Comparison of ENCODE assay signal across 16 cellular contexts in the genomic region with DNA sequence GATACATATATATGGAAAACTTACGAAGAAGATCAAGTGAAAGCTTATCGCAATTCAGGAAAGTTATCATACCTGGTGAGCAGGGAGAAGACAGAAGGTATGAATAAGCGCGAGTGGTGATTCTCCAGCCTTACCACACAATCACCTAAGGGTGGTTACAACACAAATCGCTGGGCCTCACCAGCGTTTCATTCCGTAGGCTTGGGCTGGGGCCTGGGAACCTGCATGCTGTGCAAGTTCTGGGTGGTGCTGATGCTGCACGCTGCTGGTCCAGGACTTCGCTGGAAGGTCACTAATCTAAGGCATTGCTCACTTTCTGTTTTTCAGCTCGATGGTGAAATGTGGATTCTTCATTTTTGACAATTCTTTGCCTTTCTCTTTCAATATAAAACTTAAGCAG.
A peak's percentile ranks its signal among the peaks of the same experiment; 100 is the strongest.
DNase-seq lines count a peak whose midpoint lies in the region; ATAC-seq and TF ChIP-seq lines count a peak whose summit lies in the region.
"Had no signal": no experiment of that assay in that cellular context is flagged by ENCODE, and none has a peak within 500 bp of the region (broad histone marks: within the 10 kb centered on the region; RNA-seq: fewer than 3 reads in every experiment).

No MANE protein-coding gene starts in this region.

- H3K4me1 Mint-ChIP-seq in brain (peaks cover 32% of the 10 kb centered on the region), nephron progenitor cell (peaks cover 11% of the 10 kb centered on the region), progenitor cell of endocrine pancreas (ENCODE audit: low read depth) (no peaks in the 10 kb centered on the region), immature natural killer cell (no peaks in the 10 kb centered on the region)

- H3K9me3 Mint-ChIP-seq in brain = peaks cover 0 to 4% (median 0%) of the 10 kb centered on the region in 5 experiments
- H3K9me3 Mint-ChIP-seq in nephron progenitor cell = peaks cover under 1% of the 10 kb centered on the region
- no peaks in the 10 kb centered on the region for H3K9me3 Mint-ChIP-seq in progenitor cell of endocrine pancreas (ENCODE audit: low read depth)
- no peaks in the 10 kb centered on the region for H3K9me3 Mint-ChIP-seq in immature natural killer cell
- H3K9me3 Mint-ChIP-seq: CD4-positive, alpha-beta T cell; HFFc6 had no signal

- no peak for ATAC-seq in GM21423 (IDR thresholded peaks at IDR 0.05; ENCODE audit: unreplicated experiment)

- H3K4me3 Mint-ChIP-seq in brain (no peak overlapping the region), nephron progenitor cell (no peak overlapping the region), progenitor cell of endocrine pancreas (ENCODE audit: low read depth) (no peak overlapping the region), immature natural killer cell (no peak overlapping the region)
- H3K4me3 Mint-ChIP-seq: B cell; CD4-positive, alpha-beta T cell; HFFc6 had no signal

- H3K27ac Mint-ChIP-seq in brain (peak overlapping the region in 3 of 5 experiments; percentile 3 to 67 (median 23)), nephron progenitor cell (peak overlapping the region; percentile 41), progenitor cell of endocrine pancreas (peak overlapping the region; percentile 6), immature natural killer cell (no peak overlapping the region)
- H3K27ac Mint-ChIP-seq: B cell; CD4-positive, alpha-beta T cell; HFFc6 had no signal

- no peak for DNase-seq in nephron progenitor cell
- no peak for DNase-seq in progenitor cell of endocrine pancreas (ENCODE audit: low spot score, unreplicated experiment)
- no peak for DNase-seq in ureter (ENCODE audit: low spot score)
- DNase-seq in immature natural killer cell = no peak
- DNase-seq: ACHN; Calu3; CD4-positive, alpha-beta T cell; DMS 273 treated with DMSO at 0.1 percent for 48 hours; GOT3; HFFc6; IMR-90 had no signal

- POLR2A ChIA-PET in HEK293 (lab: Yijun Ruan, JAX) = no interaction called here

- H3K27me3 Mint-ChIP-seq in brain = no peaks in the 10 kb centered on the region
- no peaks in the 10 kb centered on the region for H3K27me3 Mint-ChIP-seq in nephron progenitor cell (ENCODE audit: low read depth, poor library complexity)
- H3K27me3 Mint-ChIP-seq in progenitor cell of endocrine pancreas = no peaks in the 10 kb centered on the region
- peaks cover 0 to 4% (median 2%) of the 10 kb centered on the region in 3 donors for H3K27me3 Mint-ChIP-seq in immature natural killer cell (ENCODE audit: low read depth in 3 of 3)
- H3K27me3 Mint-ChIP-seq: B cell; CD4-positive, alpha-beta T cell had no signal

- no peaks in the 10 kb centered on the region for H3K4me1 ChIP-seq in HEK293 (ENCODE audit: control insufficient read depth, insufficient read depth, low read length)

- H3K36me3 ChIP-seq in HEK293 (ENCODE audit: control insufficient read depth in 2 of 2, insufficient read depth in 1 of 2, low read length in 2 of 2) = peaks cover 4 to 6% of the 10 kb centered on the region in 2 experiments; a peak in 2 of 3 replicates
- H3K36me3 ChIP-seq: HAP-1 had no signal

- no peak overlapping the region for H3K4me3 ChIP-seq in HEK293 (ENCODE audit: low read depth, low read length)
- H3K4me3 ChIP-seq: HAP-1 had no signal

- no peaks in the 10 kb centered on the region for H3K9me3 ChIP-seq in HEK293 (ENCODE audit: control insufficient read depth, insufficient read depth, low read depth, low read length)
- H3K9me3 ChIP-seq: HAP-1 had no signal

- TF ChIP-seq CTCF in HEK293 (tag by site-specific recombination; IDR thresholded peaks at IDR 0.05) (no peak), brain (conservative IDR thresholded peaks at IDR 0.05) (no peak), nephron progenitor cell (IDR thresholded peaks at IDR 0.05) (no peak), progenitor cell of endocrine pancreas (IDR thresholded peaks at IDR 0.05; ENCODE audit: unreplicated experiment) (no peak)

- H3K36me3 Mint-ChIP-seq in brain = peaks cover 63% of the 10 kb centered on the region
- peaks cover 82% of the 10 kb centered on the region for H3K36me3 Mint-ChIP-seq in nephron progenitor cell (ENCODE audit: low read depth)
- H3K36me3 Mint-ChIP-seq in progenitor cell of endocrine pancreas (ENCODE audit: insufficient read depth) = peaks cover 2% of the 10 kb centered on the region
- H3K36me3 Mint-ChIP-seq in immature natural killer cell = no peaks in the 10 kb centered on the region

- CTCF ChIA-PET in HEK293 (lab: Yijun Ruan, JAX) = interaction anchor here (0.6 to 1.3 kb wide), 2 partner anchors 97 to 314 kb away, joined by 4 to 5 read pairs; no protein-coding TSS in a partner anchor

- H3K27ac ChIP-seq in HEK293 (ENCODE audit: extremely low read depth, low read depth, low read length) = no peak overlapping the region

TF ChIP-seq in HEK293, 187 proteins besides CTCF, POLR2A, EP300 and RAD21:
- TF ChIP-seq PRDM1 (tag by site-specific recombination; IDR thresholded peaks at IDR 0.05) (peak; percentile 39), ZNF555 (tag by site-specific recombination; conservative IDR thresholded peaks at IDR 0.05) (no peak)

Comparison
In these comparisons a context has a peak if more than half of its experiments do, and no peak if none do; other contexts are left out.
1. H3K27ac Mint-ChIP-seq: peak in brain (3 of 5), nephron progenitor cell (single experiment) and progenitor cell of endocrine pancreas (single experiment); none in immature natural killer cell (0 of 6).